ENCODE assay signal across 22 cellular contexts in the genomic region with DNA sequence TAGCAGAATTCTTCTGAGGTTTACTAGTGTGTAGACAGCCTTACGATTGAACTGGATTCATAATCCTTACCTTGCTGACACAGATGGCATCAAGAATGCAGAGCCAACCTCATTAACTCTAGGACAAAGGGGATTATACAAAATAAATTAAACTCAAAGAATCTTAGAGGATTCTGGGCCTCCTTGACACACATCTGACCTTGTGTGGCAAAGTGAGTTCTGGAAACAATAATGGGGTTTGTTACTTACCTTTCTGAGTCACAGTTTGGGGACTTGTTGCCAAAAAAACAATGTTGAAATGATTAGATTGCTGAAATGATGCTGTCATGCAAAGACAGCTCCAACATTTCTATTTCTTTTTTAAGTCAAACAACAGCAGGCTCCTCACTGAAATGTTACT.
A peak's percentile ranks its signal among the peaks of the same experiment; 100 is the strongest.
DNase-seq lines count a peak whose midpoint lies in the region; ATAC-seq and TF ChIP-seq lines count a peak whose summit lies in the region.
"Had no signal": no experiment of that assay in that cellular context is flagged by ENCODE, and none has a peak within 500 bp of the region (broad histone marks: within the 10 kb centered on the region; RNA-seq: fewer than 3 reads in every experiment).

No MANE protein-coding gene starts in this region.

- ATAC-seq in omental fat pad (ENCODE audit: low FRiP score), result peak; percentile 19
- ATAC-seq in T-cell (replicated peaks in 1 of 4), result no peak
- ATAC-seq: CD8-positive, alpha-beta T cell; GM12878; GM23338; HepG2 had no signal

- peak overlapping the region; percentile 35 for H3K27ac ChIP-seq in epithelial cell of prostate
- H3K27ac ChIP-seq: C4-2B, SJCRH30 had no signal

- H3K27me3 Mint-ChIP-seq in T-cell, result peaks cover 0 to 2% of the 10 kb centered on the region in 2 donors
- H3K27me3 Mint-ChIP-seq: B cell had no signal

- H3K4me3 Mint-ChIP-seq in T-cell, result no peak overlapping the region
- H3K4me3 Mint-ChIP-seq: B cell; CD8-positive, alpha-beta T cell; GM23338; H9 had no signal

- TF ChIP-seq CTCF in AG10803 (conservative IDR thresholded peaks at IDR 0.05; ENCODE audit: low read length) (no peak), omental fat pad (IDR thresholded peaks at IDR 0.05) (no peak)

- H3K9me3 Mint-ChIP-seq in T-cell, result peaks cover 12 to 25% (median 16%) of the 10 kb centered on the region in 3 donors

- H3K36me3 Mint-ChIP-seq in T-cell, result no peaks in the 10 kb centered on the region
- H3K36me3 Mint-ChIP-seq: CD8-positive, alpha-beta T cell had no signal

- CTCF ChIA-PET in T-cell (lab: Charles Lee), result no interaction called here

- POLR2A ChIA-PET in T-cell (lab: Charles Lee), result no interaction called here

- peak; percentile 65 for DNase-seq in AG10803 (ENCODE audit: low read depth)
- peak; percentile 77 for DNase-seq in NCI-H82 (lab: John Stamatoyannopoulos, UW)
- no peak for DNase-seq in epithelial cell of prostate (ENCODE audit: low read depth, low spot score)
- no peak for DNase-seq in omental fat pad (ENCODE audit: low spot score)
- DNase-seq in activated CD4-positive, alpha-beta T cell treated with anti-CD3 and anti-CD28 coated beads for 4 hours, result no peak
- no peak for DNase-seq in activated naive CD4-positive, alpha-beta T cell (lab: John Stamatoyannopoulos, UW)
- DNase-seq in T-cell, result no peak
- DNase-seq: Caco-2; CD8-positive, alpha-beta T cell; EL; GDM1; H9; Karpas-422; MV-4-11; NCI-H2029 treated with DMSO at 0.1 percent for 48 hours; NCI-H446 treated with DMSO at 0.1 percent for 48 hours; SJCRH30 had no signal

- H3K4me1 Mint-ChIP-seq in T-cell, result no peaks in the 10 kb centered on the region
- H3K4me1 Mint-ChIP-seq: B cell, GM23338, H9 had no signal

- H3K4me3 ChIP-seq in AG10803 (ENCODE audit: low read length), result no peak overlapping the region
- H3K4me3 ChIP-seq: GM12878, GM23338, SJCRH30 had no signal

- H3K27ac Mint-ChIP-seq in T-cell, result no peak overlapping the region
- H3K27ac Mint-ChIP-seq: B cell; CD8-positive, alpha-beta T cell; GM23338; H9 had no signal

Comparison
In these comparisons a context has a peak if more than half of its experiments do, and no peak if none do; other contexts are left out.
1. DNase-seq: peak in AG10803 (single experiment) and NCI-H82 (single experiment); none in epithelial cell of prostate (single experiment), omental fat pad (single experiment), activated CD4-positive, alpha-beta T cell treated with anti-CD3 and anti-CD28 coated beads for 4 hours (0 of 2), activated naive CD4-positive, alpha-beta T cell (0 of 4) and T-cell (0 of 34).